17 cellular contexts compared by ENCODE assay signal in genomic region chr15:90599116-90599515, GRCh38.
A peak's percentile ranks its signal among the peaks of the same experiment; 100 is the strongest.
DNase-seq lines count a peak whose midpoint lies in the region; ATAC-seq and TF ChIP-seq lines count a peak whose summit lies in the region.
"Had no signal": no experiment of that assay in that cellular context is flagged by ENCODE, and none has a peak within 500 bp of the region (broad histone marks: within the 10 kb centered on the region; RNA-seq: fewer than 3 reads in every experiment).

No MANE protein-coding gene starts in this region.

- no peaks in the 10 kb centered on the region for H3K9me3 ChIP-seq in esophagus muscularis mucosa
- no peaks in the 10 kb centered on the region for H3K9me3 ChIP-seq in tibial artery
- H3K9me3 ChIP-seq: Caco-2 had no signal

- peaks cover 83% of the 10 kb centered on the region for H3K36me3 Mint-ChIP-seq in activated naive CD4-positive, alpha-beta T cell treated with anti-CD3 and anti-CD28 coated beads, Interleukin-2, amount 10 ng/mL, durations not matched to agents 7 days and 5 days
- H3K36me3 Mint-ChIP-seq in activated CD4-positive, alpha-beta memory T cell treated with anti-CD3 and anti-CD28 coated beads, Interleukin-2, amount 10 ng/mL, durations not matched to agents 7 days and 5 days (ENCODE audit: low read depth), result peaks cover 73% of the 10 kb centered on the region

- TF ChIP-seq EP300 in esophagus muscularis mucosa (IDR thresholded peaks at IDR 0.05), result no peak

- H3K9me3 Mint-ChIP-seq in activated naive CD4-positive, alpha-beta T cell treated with anti-CD3 and anti-CD28 coated beads, Interleukin-2, amount 10 ng/mL, durations not matched to agents 7 days and 5 days, result no peaks in the 10 kb centered on the region
- H3K9me3 Mint-ChIP-seq in activated CD4-positive, alpha-beta memory T cell treated with anti-CD3 and anti-CD28 coated beads, Interleukin-2, amount 10 ng/mL, durations not matched to agents 7 days and 5 days, result no peaks in the 10 kb centered on the region

- peaks cover 78% of the 10 kb centered on the region for H3K4me1 Mint-ChIP-seq in activated naive CD4-positive, alpha-beta T cell treated with anti-CD3 and anti-CD28 coated beads, Interleukin-2, amount 10 ng/mL, durations not matched to agents 7 days and 5 days
- H3K4me1 Mint-ChIP-seq in activated CD4-positive, alpha-beta memory T cell treated with anti-CD3 and anti-CD28 coated beads, Interleukin-2, amount 10 ng/mL, durations not matched to agents 7 days and 5 days, result peaks cover 78% of the 10 kb centered on the region

- TF ChIP-seq POLR2A in esophagus muscularis mucosa (IDR thresholded peaks at IDR 0.05; ENCODE audit: low read depth), result no peak

- no peak for ATAC-seq in GM19467 (IDR thresholded peaks at IDR 0.05; ENCODE audit: unreplicated experiment)
- ATAC-seq: Right ventricle myocardium inferior had no signal

- H3K4me3 ChIP-seq in esophagus muscularis mucosa (no peak overlapping the region), tibial artery (no peak overlapping the region)

- H3K27me3 ChIP-seq in esophagus muscularis mucosa (no peaks in the 10 kb centered on the region), tibial artery (no peaks in the 10 kb centered on the region)
- H3K27me3 ChIP-seq: brain microvascular endothelial cell had no signal

- H3K4me1 ChIP-seq in esophagus muscularis mucosa (peaks cover 40 to 54% (median 52%) of the 10 kb centered on the region in 4 donors), tibial artery (peaks cover 0 to 70% (median 48%) of the 10 kb centered on the region in 4 donors)
- H3K4me1 ChIP-seq: Caco-2 had no signal

- peak overlapping the region; percentile 45 for H3K4me3 Mint-ChIP-seq in activated naive CD4-positive, alpha-beta T cell treated with anti-CD3 and anti-CD28 coated beads, Interleukin-2, amount 10 ng/mL, durations not matched to agents 7 days and 5 days
- peak overlapping the region; percentile 60 for H3K4me3 Mint-ChIP-seq in activated CD4-positive, alpha-beta memory T cell treated with anti-CD3 and anti-CD28 coated beads, Interleukin-2, amount 10 ng/mL, durations not matched to agents 7 days and 5 days

- intact Hi-C loops in esophagus muscularis mucosa (cut with DNase I) (loop anchor here (5.0 kb wide), 1 partner anchor 67 kb away; no protein-coding TSS in a partner anchor), tibial artery (cut with DNase I; ENCODE audit: low total_unique reads) (no loop called here)

- TF ChIP-seq CTCF in esophagus muscularis mucosa (IDR thresholded peaks at IDR 0.05) (no peak), tibial artery (IDR thresholded peaks at IDR 0.05) (no peak)

- H3K36me3 ChIP-seq in esophagus muscularis mucosa (peaks cover 0 to 39% (median 15%) of the 10 kb centered on the region in 4 donors), tibial artery (peaks cover 0 to 18% (median 16%) of the 10 kb centered on the region in 3 donors)

- POLR2A ChIA-PET in activated CD4-positive, alpha-beta memory T cell treated with anti-CD3 and anti-CD28 coated beads, Interleukin-2, amount 10 ng/mL, durations not matched to agents 7 days and 5 days (lab: Charles Lee), result interaction anchor here (1.1 to 3.7 kb wide), 10 partner anchors 16 to 239 kb away, joined by 3 to 29 read pairs (median 5); partner anchors contain the start of gene CRTC3

- H3K27me3 Mint-ChIP-seq in activated naive CD4-positive, alpha-beta T cell treated with anti-CD3 and anti-CD28 coated beads, Interleukin-2, amount 10 ng/mL, durations not matched to agents 7 days and 5 days, result no peaks in the 10 kb centered on the region
- no peaks in the 10 kb centered on the region for H3K27me3 Mint-ChIP-seq in activated CD4-positive, alpha-beta memory T cell treated with anti-CD3 and anti-CD28 coated beads, Interleukin-2, amount 10 ng/mL, durations not matched to agents 7 days and 5 days

- DNase-seq in activated naive CD4-positive, alpha-beta T cell treated with anti-CD3 and anti-CD28 coated beads, Interleukin-2, amount 10 ng/mL, durations not matched to agents 7 days and 5 days, result no peak
- no peak for DNase-seq in activated naive CD4-positive, alpha-beta T cell (lab: John Stamatoyannopoulos, UW)
- no peak for DNase-seq in activated CD4-positive, alpha-beta memory T cell treated with anti-CD3 and anti-CD28 coated beads, Interleukin-2, amount 10 ng/mL, durations not matched to agents 7 days and 5 days
- DNase-seq in esophagus muscularis mucosa (ENCODE audit: extremely low spot score), result no peak
- no peak for DNase-seq in tibial artery
- no peak for DNase-seq in NCI-H2171 treated with DMSO at 0.1 percent for 48 hours (lab: John Stamatoyannopoulos, UW)
- no peak for DNase-seq in effector CD4-positive, alpha-beta T cell
- DNase-seq: activated CD4-positive, alpha-beta T cell treated with anti-CD3 and anti-CD28 coated beads, Interleukin-2, amount 50 U/mL, for 1 hour; activated effector memory CD4-positive, alpha-beta T cell treated with Interleukin-2 at 50 U/mL for 16 hours; brain microvascular endothelial cell; Caco-2; Karpas-422; NCI-H1417; NK-92 treated with Interleukin-12 subunit alpha and Interleukin-12 subunit beta, amount 100 ng/mL, for 24 hours; retina had no signal

- 70% methylated on average over 4 of the region's 4 CpGs for WGBS in esophagus muscularis mucosa

- CTCF ChIA-PET in activated naive CD4-positive, alpha-beta T cell treated with anti-CD3 and anti-CD28 coated beads, Interleukin-2, amount 10 ng/mL, durations not matched to agents 7 days and 5 days (lab: Charles Lee), result interaction anchor here (0.8 to 1.2 kb wide), 3 partner anchors 19 to 306 kb away, joined by 3 to 4 read pairs (median 3); no protein-coding TSS in a partner anchor
- CTCF ChIA-PET in activated CD4-positive, alpha-beta memory T cell treated with anti-CD3 and anti-CD28 coated beads, Interleukin-2, amount 10 ng/mL, durations not matched to agents 7 days and 5 days (lab: Charles Lee), result interaction anchor here (0.9 to 2.1 kb wide), 4 partner anchors 15 to 302 kb away, joined by 3 to 7 read pairs (median 4); no protein-coding TSS in a partner anchor

- H3K27ac ChIP-seq in esophagus muscularis mucosa (replicated peaks in 1 of 4) (peak overlapping the region in 3 of 4 donors; percentile 64 to 65 (median 64)), tibial artery (peak overlapping the region; percentile 76 to 78)
- H3K27ac ChIP-seq: brain microvascular endothelial cell had no signal

- peak overlapping the region; percentile 100 for H3K27ac Mint-ChIP-seq in activated naive CD4-positive, alpha-beta T cell treated with anti-CD3 and anti-CD28 coated beads, Interleukin-2, amount 10 ng/mL, durations not matched to agents 7 days and 5 days
- H3K27ac Mint-ChIP-seq in activated CD4-positive, alpha-beta memory T cell treated with anti-CD3 and anti-CD28 coated beads, Interleukin-2, amount 10 ng/mL, durations not matched to agents 7 days and 5 days, result peak overlapping the region; percentile 100
